In genomic region chr22:47928626-47929025, GRCh38 we compare ENCODE assay signal across 16 cellular contexts.
"Had no signal": no experiment of that assay in that cellular context is flagged by ENCODE, and none has a peak within 500 bp of the region (broad histone marks: within the 10 kb centered on the region; RNA-seq: fewer than 3 reads in every experiment).

No MANE protein-coding gene starts in this region.

- H3K9ac ChIP-seq: parathyroid adenoma had no signal

- H3K79me2 ChIP-seq: parathyroid adenoma had no signal

- H3K4me1 ChIP-seq: ascending aorta, breast epithelium, foreskin keratinocyte, parathyroid adenoma, tibial artery had no signal

- ATAC-seq: activated CD8-positive, alpha-beta memory T cell treated with anti-CD3 and anti-CD28 coated beads, Interleukin-2, amount 10 ng/mL, durations not matched to agents 7 days and 5 days; effector memory CD8-positive, alpha-beta T cell; foreskin keratinocyte; left cardiac atrium had no signal

- H3K27me3 Mint-ChIP-seq: activated naive CD4-positive, alpha-beta T cell treated with anti-CD3 and anti-CD28 coated beads, Interleukin-2, amount 10 ng/mL, durations not matched to agents 7 days and 5 days; dendritic cell treated with granulocyte-macrophage colony-stimulating factor and Interleukin-4, amounts not matched to agents 40 ng/mL and 50 ng/mL, for 4 days had no signal

- H3K9me3 ChIP-seq: ascending aorta had no signal

- H3K36me3 ChIP-seq: ascending aorta, breast epithelium, tibial artery had no signal

- H3K4me3 Mint-ChIP-seq: activated CD8-positive, alpha-beta memory T cell treated with anti-CD3 and anti-CD28 coated beads, Interleukin-2, amount 10 ng/mL, durations not matched to agents 7 days and 5 days; activated naive CD4-positive, alpha-beta T cell treated with anti-CD3 and anti-CD28 coated beads, Interleukin-2, amount 10 ng/mL, durations not matched to agents 7 days and 5 days; dendritic cell treated with granulocyte-macrophage colony-stimulating factor and Interleukin-4, amounts not matched to agents 40 ng/mL and 50 ng/mL, for 4 days; effector memory CD8-positive, alpha-beta T cell; stimulated activated naive B cell treated with anti-CD40 and anti-IgM and Interleukin-4, amounts not matched to agents 10 μg/mL and 1 μg/mL and 100 μg/mL, for 72 hours had no signal

- H3K27me3 ChIP-seq: ascending aorta, foreskin keratinocyte, tibial artery had no signal

- H3K36me3 Mint-ChIP-seq: activated CD8-positive, alpha-beta memory T cell treated with anti-CD3 and anti-CD28 coated beads, Interleukin-2, amount 10 ng/mL, durations not matched to agents 7 days and 5 days; activated naive CD4-positive, alpha-beta T cell treated with anti-CD3 and anti-CD28 coated beads, Interleukin-2, amount 10 ng/mL, durations not matched to agents 7 days and 5 days had no signal

- H2AFZ ChIP-seq: parathyroid adenoma had no signal

- DNase-seq: activated CD4-positive, alpha-beta T cell treated with anti-CD3 and anti-CD28 coated beads for 1 hour; activated CD4-positive, alpha-beta T cell treated with anti-CD3 and anti-CD28 coated beads, Interleukin-2, amount 50 U/mL, for 48 hours; activated CD8-positive, alpha-beta memory T cell treated with anti-CD3 and anti-CD28 coated beads, Interleukin-2, amount 10 ng/mL, durations not matched to agents 7 days and 5 days; activated naive CD4-positive, alpha-beta T cell treated with anti-CD3 and anti-CD28 coated beads, Interleukin-2, amount 10 ng/mL, durations not matched to agents 7 days and 5 days; activated T-cell treated with anti-CD3 and anti-CD28 coated beads, Interleukin-2, amount 50 U/mL, for 1 hour; cerebellar nuclear complex; effector memory CD8-positive, alpha-beta T cell; foreskin keratinocyte; left cardiac atrium; stimulated activated CD4-positive, alpha-beta T cell treated with anti-CD3 and anti-CD28 coated beads, Interleukin-4, amount 100 ng/mL, for 1 hour; stimulated activated naive B cell treated with anti-CD40 and anti-IgM and Interleukin-4, amounts not matched to agents 10 μg/mL and 1 μg/mL and 100 μg/mL, for 72 hours; tibial artery had no signal

- H3K9me3 Mint-ChIP-seq: effector memory CD8-positive, alpha-beta T cell had no signal

- H3K4me1 Mint-ChIP-seq: activated CD8-positive, alpha-beta memory T cell treated with anti-CD3 and anti-CD28 coated beads, Interleukin-2, amount 10 ng/mL, durations not matched to agents 7 days and 5 days; activated naive CD4-positive, alpha-beta T cell treated with anti-CD3 and anti-CD28 coated beads, Interleukin-2, amount 10 ng/mL, durations not matched to agents 7 days and 5 days had no signal

- H3K27ac Mint-ChIP-seq: activated CD8-positive, alpha-beta memory T cell treated with anti-CD3 and anti-CD28 coated beads, Interleukin-2, amount 10 ng/mL, durations not matched to agents 7 days and 5 days; activated naive CD4-positive, alpha-beta T cell treated with anti-CD3 and anti-CD28 coated beads, Interleukin-2, amount 10 ng/mL, durations not matched to agents 7 days and 5 days; dendritic cell treated with granulocyte-macrophage colony-stimulating factor and Interleukin-4, amounts not matched to agents 40 ng/mL and 50 ng/mL, for 4 days; effector memory CD8-positive, alpha-beta T cell; stimulated activated naive B cell treated with anti-CD40 and anti-IgM and Interleukin-4, amounts not matched to agents 10 μg/mL and 1 μg/mL and 100 μg/mL, for 72 hours had no signal

- H3K27ac ChIP-seq: ascending aorta, breast epithelium, foreskin keratinocyte, parathyroid adenoma, tibial artery had no signal

- H3K4me3 ChIP-seq: ascending aorta, breast epithelium, tibial artery had no signal
